In the genomic region with DNA sequence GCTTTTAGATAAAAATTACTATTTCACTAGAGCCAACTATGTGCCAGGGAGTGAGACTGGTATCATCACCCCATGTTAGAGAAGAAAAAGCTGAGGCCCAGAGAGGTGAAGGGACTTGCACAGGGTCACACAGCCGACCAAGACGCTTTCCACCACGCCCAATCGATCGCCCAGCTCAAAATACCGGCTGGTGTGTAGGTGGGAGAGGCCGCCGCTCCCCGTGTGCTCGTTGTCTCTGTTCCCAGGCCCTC, we compare ENCODE assay signal across 10 cellular contexts. TPM values are rescaled to one million over a fixed set of nuclear protein-coding genes. Genes with fewer than 3 reads are reported as not detected.
DNase-seq lines count a peak whose midpoint lies in the region; ATAC-seq, FAIRE-seq and TF ChIP-seq lines count a peak whose summit lies in the region.
"Had no signal": no experiment of that assay in that cellular context is flagged by ENCODE, and none has a peak within 500 bp of the region (broad histone marks: within the 10 kb centered on the region; RNA-seq: fewer than 3 reads in every experiment).

No MANE protein-coding gene starts in this region.

- H3K9me3 ChIP-seq in adrenal gland (replicated peaks in 1 of 3), result no peaks in the 10 kb centered on the region
- no peaks in the 10 kb centered on the region for H3K9me3 ChIP-seq in kidney (ENCODE audit: control insufficient read depth in 1 of 2, low read length in 2 of 2)
- no peaks in the 10 kb centered on the region for H3K9me3 ChIP-seq in suprapubic skin

- 1 to 5% (median 2%) methylated on average over 8 to 10 of the region's 10 CpGs for WGBS in adrenal gland, 4 donors
- WGBS in suprapubic skin, result 0% methylated on average over 10 of the region's 10 CpGs

- peaks cover 4% of the 10 kb centered on the region for H3K36me3 Mint-ChIP-seq in activated CD4-positive, alpha-beta T cell treated with anti-CD3 and anti-CD28 coated beads for 36 hours (ENCODE audit: low read depth)

- TF ChIP-seq EP300 in suprapubic skin (IDR thresholded peaks at IDR 0.05), result no peak

- H3K9ac ChIP-seq in kidney (ENCODE audit: low read length in 2 of 2), result peak overlapping the region in 1 of 2 donors; percentile 60

- no peaks in the 10 kb centered on the region for H3K36me3 ChIP-seq in adrenal gland (replicated peaks in 1 of 2)
- no peaks in the 10 kb centered on the region for H3K36me3 ChIP-seq in kidney (ENCODE audit: control insufficient read depth in 1 of 2, insufficient read depth in 2 of 2, low read length in 2 of 2)
- no peaks in the 10 kb centered on the region for H3K36me3 ChIP-seq in suprapubic skin

- CTCF ChIA-PET in activated CD4-positive, alpha-beta T cell treated with anti-CD3 and anti-CD28 coated beads for 36 hours (lab: Charles Lee), result interaction anchor here (0.8 to 0.9 kb wide), 2 partner anchors 53 to 157 kb away, joined by 3 read pairs; no protein-coding TSS in a partner anchor

- no peak for FAIRE-seq in kidney (lab: Jason Lieb, UNC)
- FAIRE-seq: A204.1 had no signal

- TF ChIP-seq POLR2A in adrenal gland (IDR thresholded peaks at IDR 0.05) (peak in 1 of 2 donors; percentile 56), suprapubic skin (IDR thresholded peaks at IDR 0.05) (no peak)

- H3K4me3 Mint-ChIP-seq in activated CD4-positive, alpha-beta T cell treated with anti-CD3 and anti-CD28 coated beads for 36 hours, result peak overlapping the region; percentile 78

- peaks cover 2% of the 10 kb centered on the region for H3K27me3 Mint-ChIP-seq in activated CD4-positive, alpha-beta T cell treated with anti-CD3 and anti-CD28 coated beads for 36 hours

- intact Hi-C loops in activated CD4-positive, alpha-beta T cell treated with anti-CD3 and anti-CD28 coated beads for 36 hours (cut with DNase I, micrococcal nuclease), result loop anchor here (1.0 to 10.0 kb wide), 5 partner anchors 35 to 469 kb away; partner anchors contain the start of genes NSFL1C (in 1 of the 2) and RAD21L1 (in 1 of the 2)
- intact Hi-C loops in adrenal gland (cut with DNase I), result no loop called here
- intact Hi-C loops in kidney (cut with DNase I), result no loop called here

- H3K27ac ChIP-seq in adrenal gland, result peak overlapping the region in 3 of 5 donors; percentile 58 to 77 (median 70)
- H3K27ac ChIP-seq in kidney (ENCODE audit: low read depth in 2 of 2, low read length in 2 of 2), result no peak overlapping the region
- no peak overlapping the region for H3K27ac ChIP-seq in suprapubic skin

- H3K4me3 ChIP-seq in adrenal gland (peak overlapping the region in 2 of 4 donors; percentile 75 to 94), kidney (ENCODE audit: low read length in 2 of 2) (peak overlapping the region; percentile 52 to 62), suprapubic skin (peak overlapping the region; percentile 92)

- H3K4me1 ChIP-seq in adrenal gland (replicated peaks in 1 of 2), result peaks cover 5 to 6% of the 10 kb centered on the region in 2 donors
- H3K4me1 ChIP-seq in kidney (ENCODE audit: control insufficient read depth in 1 of 2, insufficient read depth in 1 of 2, low read depth in 1 of 2, low read length in 2 of 2), result peaks cover 0 to 9% of the 10 kb centered on the region in 2 donors
- peaks cover 18% of the 10 kb centered on the region for H3K4me1 ChIP-seq in suprapubic skin

- H3K27ac Mint-ChIP-seq in activated CD4-positive, alpha-beta T cell treated with anti-CD3 and anti-CD28 coated beads for 36 hours, result peak overlapping the region; percentile 66

- peaks cover 45% of the 10 kb centered on the region for H3K4me1 Mint-ChIP-seq in activated CD4-positive, alpha-beta T cell treated with anti-CD3 and anti-CD28 coated beads for 36 hours

- ATAC-seq in activated CD4-positive, alpha-beta T cell treated with anti-CD3 and anti-CD28 coated beads for 36 hours, result no peak

- peak in 1 of 6 experiments; percentile 8 for TF ChIP-seq CTCF in adrenal gland (IDR thresholded peaks at IDR 0.05)
- no peak for TF ChIP-seq CTCF in kidney (IDR thresholded peaks at IDR 0.05; ENCODE audit: borderline replicate concordance, extremely low read depth, insufficient read depth)
- no peak for TF ChIP-seq CTCF in suprapubic skin (IDR thresholded peaks at IDR 0.05)

- peaks cover 4% of the 10 kb centered on the region for H3K27me3 ChIP-seq in adrenal gland
- H3K27me3 ChIP-seq in suprapubic skin, result no peaks in the 10 kb centered on the region

- H3K9me3 Mint-ChIP-seq in activated CD4-positive, alpha-beta T cell treated with anti-CD3 and anti-CD28 coated beads for 36 hours (ENCODE audit: low read depth), result peaks cover 3% of the 10 kb centered on the region

- DNase-seq in activated CD4-positive, alpha-beta T cell treated with anti-CD3 and anti-CD28 coated beads for 36 hours, result no peak
- no peak for DNase-seq in activated CD4-positive, alpha-beta T cell treated with anti-CD3 and anti-CD28 coated beads for 1 hour
- DNase-seq in adrenal gland, result no peak
- DNase-seq in kidney, result no peak
- DNase-seq in suprapubic skin (ENCODE audit: low spot score in 2 of 2), result no peak
- no peak for DNase-seq in pons (ENCODE audit: low spot score)
- DNase-seq in COLO668 (lab: John Stamatoyannopoulos, UW; ENCODE audit: unreplicated experiment), result no peak
- no peak for DNase-seq in T1000 (lab: John Stamatoyannopoulos, UW)

- POLR2A ChIA-PET in activated CD4-positive, alpha-beta T cell treated with anti-CD3 and anti-CD28 coated beads for 36 hours (lab: Charles Lee), result no interaction called here

RNA-seq across cellular contexts. Expression of gene SNPH, which starts 0.3 kb away (rescaled TPM):
- 1 to 10 TPM; 2.5 to 2.9 TPM for total RNA-seq in activated CD4-positive, alpha-beta T cell treated with anti-CD3 and anti-CD28 coated beads for 36 hours
- total RNA-seq in adrenal gland, result 10 to 100 TPM in 2 of 8 donors, 1 to 10 TPM in 6; 3.3 to 18.9 (median 6.7) TPM
- polyA plus RNA-seq in adrenal gland, result 10 to 100 TPM in 1 of 3 donors, 1 to 10 TPM in 2; 2.1 to 12.8 (median 4.2) TPM
- total RNA-seq in kidney, result 3.1 TPM
- 3.1 TPM for polyA plus RNA-seq in kidney (ENCODE audit: insufficient read depth, low read depth, low replicate concordance)
- 1 to 10 TPM in 3 of 4 donors, under 1 TPM in 1; 0.89 to 3.8 (median 2.5) TPM for total RNA-seq in suprapubic skin

RNA-seq across cellular contexts. Expression of gene RAD21L1, which starts 40.0 kb away (rescaled TPM):
- under 1 TPM in 1 of 2 experiments, not detected in 1; 0.32 TPM for total RNA-seq in activated CD4-positive, alpha-beta T cell treated with anti-CD3 and anti-CD28 coated beads for 36 hours
- not detected for total RNA-seq in adrenal gland
- polyA plus RNA-seq in adrenal gland, result under 1 TPM in 1 of 3 donors, not detected in 2; 0.07 TPM
- not detected for total RNA-seq in kidney
- polyA plus RNA-seq in kidney (ENCODE audit: insufficient read depth, low read depth, low replicate concordance), result not detected
- total RNA-seq in suprapubic skin, result under 1 TPM in 1 of 4 donors, not detected in 3; 0.34 TPM
- total RNA-seq: liver had no signal
- polyA plus RNA-seq: liver had no signal

Comparison
In these comparisons a context has a peak if more than half of its experiments do, and no peak if none do; other contexts are left out.
1. H3K27ac ChIP-seq: peak in adrenal gland (3 of 5); none in kidney (0 of 2) and suprapubic skin (single experiment).
2. intact Hi-C loops: an anchor here in activated CD4-positive, alpha-beta T cell treated with anti-CD3 and anti-CD28 coated beads for 36 hours (1.0 to 10.0 kb wide); none called in adrenal gland and kidney.